Comparison of ENCODE assay signal across 23 cellular contexts in genomic region chr4:22408474-22408873, GRCh38.
DNase-seq lines count a peak whose midpoint lies in the region; ATAC-seq, FAIRE-seq and TF ChIP-seq lines count a peak whose summit lies in the region.
"Had no signal": no experiment of that assay in that cellular context is flagged by ENCODE, and none has a peak within 500 bp of the region (broad histone marks: within the 10 kb centered on the region; RNA-seq: fewer than 3 reads in every experiment).

No MANE protein-coding gene starts in this region.

- no TSS peak for BruUV-seq in GM12878 (replicated peaks; lab: Mats Ljungman, UMichigan)

- no peaks in the 10 kb centered on the region for H4K20me1 ChIP-seq in GM12878 (ENCODE audit: control insufficient read depth, insufficient read depth)
- H4K20me1 ChIP-seq: BLaER1 had no signal

- no peak overlapping the region for H3K4me2 ChIP-seq in GM12878 (ENCODE audit: control insufficient read depth, insufficient read depth)
- H3K4me2 ChIP-seq: BLaER1 had no signal

- H3K9ac ChIP-seq in GM12878 (ENCODE audit: control insufficient read depth, insufficient read depth, low read length): no peak overlapping the region
- H3K9ac ChIP-seq: BLaER1 had no signal

- H3K36me3 ChIP-seq in GM12878 (ENCODE audit: control insufficient read depth in 2 of 2, insufficient read depth in 2 of 2, low read length in 1 of 2) (no peaks in the 10 kb centered on the region), transverse colon (peaks cover 0 to 10% (median 3%) of the 10 kb centered on the region in 4 donors)
- H3K36me3 ChIP-seq: BE2C had no signal

- TF ChIP-seq CTCF in GM12865 (IDR thresholded peaks at IDR 0.05; ENCODE audit: insufficient read depth, low read depth, low read length, missing control alignments) (no peak), GM12878 (IDR thresholded peaks at IDR 0.05 in 2 of 3, conservative IDR thresholded peaks at IDR 0.05 in 1 of 3; ENCODE audit: control insufficient read depth in 2 of 3, extremely low read depth in 1 of 3, insufficient read depth in 1 of 3, low read depth in 3 of 3, low read length in 3 of 3) (no peak), transverse colon (IDR thresholded peaks at IDR 0.05) (no peak)

- H3K4me3 ChIP-seq in GM12865 (ENCODE audit: low read depth, low read length): no peak overlapping the region
- H3K4me3 ChIP-seq in GM12878: no peak overlapping the region
- H3K4me3 ChIP-seq in transverse colon: no peak overlapping the region
- H3K4me3 ChIP-seq: BLaER1 had no signal

- in situ Hi-C loops in GM12878 (cut with MboI): loop anchor here (5.0 kb wide), 2 partner anchors 204 to 284 kb away; partner anchors contain the start of gene GBA3
- in situ Hi-C loops in transverse colon (cut with MboI; ENCODE audit: low pct_ligation_motif_present in 1 of 4, low pct_unique_long_range_greater_than_20kb in 1 of 4, low sequenced_read_pairs in 3 of 4): loop anchor here (10.0 to 25.0 kb wide), 4 partner anchors 204 to 286 kb away; partner anchors contain the start of gene GBA3 (in 2 of the 4)

- H3K27ac ChIP-seq in GM12878 (ENCODE audit: control insufficient read depth, insufficient read depth) (no peak overlapping the region), transverse colon (no peak overlapping the region)
- H3K27ac ChIP-seq: BLaER1 had no signal

- no peak for FAIRE-seq in GM12878 (lab: Jason Lieb, UNC)
- FAIRE-seq: GM12892, GM18507 had no signal

- ATAC-seq in GM19395 (IDR thresholded peaks at IDR 0.05; ENCODE audit: unreplicated experiment) (peak; percentile 38), GM12878 (peak; percentile 56)

- intact Hi-C loops in GM12878 (cut with micrococcal nuclease; ENCODE audit: unreplicated experiment): no loop called here
- intact Hi-C loops in transverse colon (cut with DNase I; ENCODE audit: low total_unique reads): no loop called here

- DNase-seq in GM12865 (ENCODE audit: low read depth): peak; percentile 10
- DNase-seq in GM12878 (ENCODE audit: low read depth, low spot score): no peak
- DNase-seq in anterior cingulate cortex (lab: John Stamatoyannopoulos, UW): no peak
- DNase-seq in transverse colon: no peak
- DNase-seq: 8988T; ACHN; BE2C; C1 segment of cervical spinal cord; CD4-positive, alpha-beta memory T cell; CD4-positive, CD25-positive, alpha-beta regulatory T cell; CD8-positive, alpha-beta memory T cell; COR-L47; DMS 273 treated with DMSO at 0.1 percent for 48 hours; DMS153; DMS53; DMS79; DND-41; EL; GDM1 had no signal

- no peak for TF ChIP-seq POLR2A in GM12878 (IDR thresholded peaks at IDR 0.05; ENCODE audit: low read depth, low read length)
- TF ChIP-seq POLR2A in transverse colon (IDR thresholded peaks at IDR 0.05): no peak

- H3K4me1 ChIP-seq in GM12878 (ENCODE audit: control insufficient read depth, insufficient read depth, low read length) (no peaks in the 10 kb centered on the region), transverse colon (no peaks in the 10 kb centered on the region)
- H3K4me1 ChIP-seq: BE2C, BLaER1 had no signal

- H2AFZ ChIP-seq in GM12878 (ENCODE audit: control insufficient read depth, low read depth, low read length): no peak overlapping the region

- CTCF ChIA-PET in GM12878 (lab: Yijun Ruan, JAX): interaction anchor here (0.7 to 6.6 kb wide), 10 partner anchors 9 to 729 kb away, joined by 3 to 117 read pairs (median 3); no protein-coding TSS in a partner anchor

- H3K79me2 ChIP-seq in GM12878 (ENCODE audit: control insufficient read depth, insufficient read depth, low read length): no peaks in the 10 kb centered on the region

- SMC1A ChIA-PET in GM12878 (lab: Charles Lee; ENCODE audit: uncharacterized antibody, unreplicated experiment): interaction anchor here (0.7 to 4.5 kb wide), 20 partner anchors 10 to 975 kb away, joined by 3 to 22 read pairs (median 4); partner anchors contain the start of gene GBA3

- POLR2A ChIA-PET in GM12878 (lab: Charles Lee): interaction anchor here (0.6 to 0.8 kb wide), 3 partner anchors 9 to 85 kb away, joined by 3 to 5 read pairs (median 3); no protein-coding TSS in a partner anchor

- WGBS in GM12878 (ENCODE audit: insufficient coverage, insufficient replicate concordance, low lambda C conversion rate, missing lambda C conversion rate): 0% methylated on average over 1 of the region's 1 CpG
- 71 to 77% methylated on average over 1 of the region's 1 CpG for WGBS in transverse colon (ENCODE audit: low coverage in 1 of 2), 2 donors

- TF ChIP-seq EP300 in GM12878 (IDR thresholded peaks at IDR 0.05; ENCODE audit: borderline replicate concordance in 1 of 2, control insufficient read depth in 1 of 2, low read depth in 2 of 2, low read length in 2 of 2) (no peak), transverse colon (IDR thresholded peaks at IDR 0.05; ENCODE audit: low read depth) (no peak)

- H3K27me3 ChIP-seq in GM12878 (replicated peaks in 1 of 2; ENCODE audit: control insufficient read depth in 2 of 2, insufficient read depth in 2 of 2, low read length in 1 of 2): no peaks in the 10 kb centered on the region
- H3K27me3 ChIP-seq in transverse colon: no peaks in the 10 kb centered on the region
- H3K27me3 ChIP-seq: BE2C, BLaER1 had no signal

- TF ChIP-seq RAD21 in GM12878 (IDR thresholded peaks at IDR 0.05; ENCODE audit: insufficient read depth, low read depth, low read length): no peak

- H3K9me3 ChIP-seq in GM12878 (replicated peaks; ENCODE audit: control insufficient read depth, insufficient read depth, low read length) (no peaks in the 10 kb centered on the region), transverse colon (no peaks in the 10 kb centered on the region)
- H3K9me3 ChIP-seq: BE2C, BLaER1 had no signal

- RAD21 ChIA-PET in GM12878 (lab: Charles Lee; ENCODE audit: unreplicated experiment): interaction anchor here (0.7 to 5.5 kb wide), 9 partner anchors 18 to 620 kb away, joined by 3 to 66 read pairs (median 3); partner anchors contain the start of gene GBA3

TF ChIP-seq in GM12878, 131 proteins besides CTCF, POLR2A, EP300 and RAD21:
- no peak for TF ChIP-seq KDM1A (IDR thresholded peaks at IDR 0.05; ENCODE audit: borderline replicate concordance)
TF ChIP-seq in GM12878: peak in this region for 0.
